Comparison of ENCODE assay signal across 10 cellular contexts in genomic region chr13:27482996-27483395, GRCh38.
DNase-seq lines count a peak whose midpoint lies in the region; ATAC-seq and TF ChIP-seq lines count a peak whose summit lies in the region.
"Had no signal": no experiment of that assay in that cellular context is flagged by ENCODE, and none has a peak within 500 bp of the region (broad histone marks: within the 10 kb centered on the region; RNA-seq: fewer than 3 reads in every experiment).

No MANE protein-coding gene starts in this region.

- H3K4me1 Mint-ChIP-seq in nephron progenitor cell = no peaks in the 10 kb centered on the region

- no peak overlapping the region for H3K27ac Mint-ChIP-seq in nephron progenitor cell

- H3K27me3 Mint-ChIP-seq in nephron progenitor cell (ENCODE audit: low read depth, poor library complexity) = no peaks in the 10 kb centered on the region

- no peak overlapping the region for H3K4me3 Mint-ChIP-seq in nephron progenitor cell

- no peak for TF ChIP-seq CTCF in nephron progenitor cell (IDR thresholded peaks at IDR 0.05)

- H3K36me3 Mint-ChIP-seq in nephron progenitor cell (ENCODE audit: low read depth) = no peaks in the 10 kb centered on the region

- DNase-seq in germinal center (ENCODE audit: low spot score) (peak; percentile 59), nephron progenitor cell (no peak), NCI-H69 (lab: John Stamatoyannopoulos, UW) (no peak), EL (no peak), NCI-H526 treated with DMSO at 0.1 percent for 48 hours (lab: John Stamatoyannopoulos, UW) (no peak)
- DNase-seq: NCI-H524; stimulated activated CD4-positive, alpha-beta T cell treated with anti-CD3 and anti-CD28 coated beads, Interleukin-2, amount 100 ng/mL, for 24 hours had no signal

- ATAC-seq in GM18499 (IDR thresholded peaks at IDR 0.05; ENCODE audit: insufficient read depth, unreplicated experiment) = peak; percentile 73
- ATAC-seq in GM21515 (IDR thresholded peaks at IDR 0.05; ENCODE audit: unreplicated experiment) = peak; percentile 94
- ATAC-seq in HG03520 (IDR thresholded peaks at IDR 0.05; ENCODE audit: unreplicated experiment) = peak; percentile 93

- peaks cover 11% of the 10 kb centered on the region for H3K9me3 Mint-ChIP-seq in nephron progenitor cell
